In genomic region chr10:3110782-3111625, GRCh38 we compare ENCODE assay signal across 26 cellular contexts. TPM values are rescaled to one million over a fixed set of nuclear protein-coding genes. Genes with fewer than 3 reads are reported as not detected.
A peak's percentile ranks its signal among the peaks of the same experiment; 100 is the strongest.
DNase-seq lines count a peak whose midpoint lies in the region; ATAC-seq and TF ChIP-seq lines count a peak whose summit lies in the region.
"Had no signal": no experiment of that assay in that cellular context is flagged by ENCODE, and none has a peak within 500 bp of the region (broad histone marks: within the 10 kb centered on the region; RNA-seq: fewer than 3 reads in every experiment).

No MANE protein-coding gene starts in this region.

- H3K4me1 Mint-ChIP-seq in glutamatergic neuron (ENCODE audit: low read depth, unreplicated experiment): no peaks in the 10 kb centered on the region
- peaks cover 14 to 18% of the 10 kb centered on the region in 2 donors for H3K4me1 Mint-ChIP-seq in stimulated activated naive B cell treated with anti-CD40 and anti-IgM and Interleukin-4, amounts not matched to agents 10 μg/mL and 1 μg/mL and 100 μg/mL, for 72 hours

- CTCF ChIA-PET in RWPE1 (lab: Yijun Ruan, JAX): no interaction called here

- H3K36me3 Mint-ChIP-seq in glutamatergic neuron (ENCODE audit: unreplicated experiment): no peaks in the 10 kb centered on the region
- peaks cover 71% of the 10 kb centered on the region in 2 donors for H3K36me3 Mint-ChIP-seq in stimulated activated naive B cell treated with anti-CD40 and anti-IgM and Interleukin-4, amounts not matched to agents 10 μg/mL and 1 μg/mL and 100 μg/mL, for 72 hours

- peaks cover 3% of the 10 kb centered on the region for H3K27me3 Mint-ChIP-seq in glutamatergic neuron (ENCODE audit: unreplicated experiment)
- no peaks in the 10 kb centered on the region for H3K27me3 Mint-ChIP-seq in stimulated activated naive B cell treated with anti-CD40 and anti-IgM and Interleukin-4, amounts not matched to agents 10 μg/mL and 1 μg/mL and 100 μg/mL, for 72 hours
- H3K27me3 Mint-ChIP-seq: CD4-positive, alpha-beta memory T cell; naive thymus-derived CD4-positive, alpha-beta T cell had no signal

- DNase-seq in left ventricle myocardium superior: no peak
- no peak for DNase-seq in Right ventricle myocardium inferior (ENCODE audit: missing footprints)
- no peak for DNase-seq in RWPE1 (ENCODE audit: low spot score)
- DNase-seq in glutamatergic neuron: no peak
- DNase-seq in stimulated activated naive B cell treated with anti-CD40 and anti-IgM and Interleukin-4, amounts not matched to agents 10 μg/mL and 1 μg/mL and 100 μg/mL, for 72 hours: no peak
- DNase-seq in activated gamma-delta T cell (lab: John Stamatoyannopoulos, UW): no peak
- DNase-seq: activated CD4-positive, alpha-beta T cell treated with anti-CD3 and anti-CD28 coated beads for 48 hours; activated naive CD4-positive, alpha-beta T cell treated with anti-CD3 and anti-CD28 coated beads, Interleukin-2, amount 50 U/mL, for 16 hours; CD4-positive, alpha-beta memory T cell; cerebellar nuclear complex; DMS153; erythroblast; GF-D8; GOT3; Kasumi-1; naive thymus-derived CD4-positive, alpha-beta T cell; NCI-H1694 treated with DMSO at 0.1 percent for 48 hours; NCI-H2227 treated with DMSO at 0.1 percent for 48 hours; ovary; stimulated activated CD4-positive, alpha-beta T cell treated with anti-CD3 and anti-CD28 coated beads, Interleukin-4, amount 100 ng/mL, for 4 hours; stimulated activated naive CD8-positive, alpha-beta T cell treated with anti-CD3 and anti-CD28 coated beads, Interleukin-15, Interleukin-2, amounts not matched to agents 100 U/mL and 50 U/mL, for 24 hours; T-helper 2 cell had no signal

- peak overlapping the region; percentile 4 for H3K4me3 Mint-ChIP-seq in glutamatergic neuron (ENCODE audit: unreplicated experiment)
- H3K4me3 Mint-ChIP-seq in stimulated activated naive B cell treated with anti-CD40 and anti-IgM and Interleukin-4, amounts not matched to agents 10 μg/mL and 1 μg/mL and 100 μg/mL, for 72 hours: peak overlapping the region in 1 of 2 donors; percentile 14
- H3K4me3 Mint-ChIP-seq: CD4-positive, alpha-beta memory T cell; naive thymus-derived CD4-positive, alpha-beta T cell had no signal

- intact Hi-C loops in left ventricle myocardium superior (cut with micrococcal nuclease): no loop called here
- intact Hi-C loops in Right ventricle myocardium inferior (cut with DNase I): no loop called here

- H3K27ac Mint-ChIP-seq in glutamatergic neuron (ENCODE audit: unreplicated experiment): no peak overlapping the region
- H3K27ac Mint-ChIP-seq in stimulated activated naive B cell treated with anti-CD40 and anti-IgM and Interleukin-4, amounts not matched to agents 10 μg/mL and 1 μg/mL and 100 μg/mL, for 72 hours: peak overlapping the region; percentile 15

- H3K27ac ChIP-seq in RWPE1: peak overlapping the region; percentile 53
- H3K27ac ChIP-seq: hepatocyte, ovary, SK-N-MC had no signal

- peaks cover 1% of the 10 kb centered on the region for H3K9me3 Mint-ChIP-seq in glutamatergic neuron (ENCODE audit: unreplicated experiment)
- H3K9me3 Mint-ChIP-seq in stimulated activated naive B cell treated with anti-CD40 and anti-IgM and Interleukin-4, amounts not matched to agents 10 μg/mL and 1 μg/mL and 100 μg/mL, for 72 hours: no peaks in the 10 kb centered on the region
- H3K9me3 Mint-ChIP-seq: CD4-positive, alpha-beta memory T cell had no signal

- TF ChIP-seq CTCF in RWPE1 (conservative IDR thresholded peaks at IDR 0.05; ENCODE audit: low read depth) (no peak), glutamatergic neuron (IDR thresholded peaks at IDR 0.05; ENCODE audit: partially characterized antibody, unreplicated experiment) (no peak)

- POLR2A ChIA-PET in RWPE1 (lab: Yijun Ruan, JAX; ENCODE audit: low non-redundant PET): no interaction called here

- ATAC-seq in left ventricle myocardium superior (peak; percentile 1), Right ventricle myocardium inferior (no peak), HG03159 (IDR thresholded peaks at IDR 0.05; ENCODE audit: unreplicated experiment) (no peak), HG03460 (IDR thresholded peaks at IDR 0.05; ENCODE audit: unreplicated experiment) (no peak)
- peak; percentile 41 to 71 for ATAC-seq in stimulated activated naive B cell treated with anti-CD40 and anti-IgM and Interleukin-4, amounts not matched to agents 10 μg/mL and 1 μg/mL and 100 μg/mL, for 72 hours (replicated peaks)
- ATAC-seq: naive thymus-derived CD4-positive, alpha-beta T cell; stimulated activated naive CD8-positive, alpha-beta T cell treated with anti-CD3 and anti-CD28 coated beads, Interleukin-15, Interleukin-2, amounts not matched to agents 100 U/mL and 50 U/mL, for 24 hours had no signal

RNA-seq across cellular contexts. Expression of gene PFKP, which starts 43.7 kb away (rescaled TPM):
- total RNA-seq in left ventricle myocardium superior: 178 TPM
- 181 TPM for total RNA-seq in Right ventricle myocardium inferior
- total RNA-seq in glutamatergic neuron (ENCODE audit: unreplicated experiment): 24.2 TPM

Comparison
In these comparisons a context has a peak if more than half of its experiments do, and no peak if none do; other contexts are left out.
1. ATAC-seq: peak in left ventricle myocardium superior (single experiment) and stimulated activated naive B cell treated with anti-CD40 and anti-IgM and Interleukin-4, amounts not matched to agents 10 μg/mL and 1 μg/mL and 100 μg/mL, for 72 hours (2 of 2); none in Right ventricle myocardium inferior (single experiment), HG03159 (single experiment) and HG03460 (single experiment).